Comparison of ENCODE assay signal across 23 cellular contexts in genomic region chr6:153858529-153858928, GRCh38.
DNase-seq lines count a peak whose midpoint lies in the region; ATAC-seq lines count a peak whose summit lies in the region.
"Had no signal": no experiment of that assay in that cellular context is flagged by ENCODE, and none has a peak within 500 bp of the region (broad histone marks: within the 10 kb centered on the region; RNA-seq: fewer than 3 reads in every experiment).

No MANE protein-coding gene starts in this region.

- H3K9me3 Mint-ChIP-seq in activated naive CD4-positive, alpha-beta T cell treated with anti-CD3 and anti-CD28 coated beads, Interleukin-2, amount 10 ng/mL, durations not matched to agents 7 days and 5 days = peaks cover 5% of the 10 kb centered on the region
- H3K9me3 Mint-ChIP-seq: activated T-cell treated with anti-CD3 and anti-CD28 coated beads, Interleukin-2, amount 50 U/mL, for 24 hours had no signal

- no peaks in the 10 kb centered on the region for H3K4me1 Mint-ChIP-seq in activated naive CD4-positive, alpha-beta T cell treated with anti-CD3 and anti-CD28 coated beads, Interleukin-2, amount 10 ng/mL, durations not matched to agents 7 days and 5 days
- H3K4me1 Mint-ChIP-seq: B cell, T-helper 17 cell had no signal

- DNase-seq in AML-193 (lab: John Stamatoyannopoulos, UW) (peak; percentile 69 to 70), DMS153 (lab: John Stamatoyannopoulos, UW) (no peak), COLO668 (lab: John Stamatoyannopoulos, UW; ENCODE audit: unreplicated experiment) (no peak)
- no peak for DNase-seq in activated naive CD4-positive, alpha-beta T cell treated with anti-CD3 and anti-CD28 coated beads, Interleukin-2, amount 10 ng/mL, durations not matched to agents 7 days and 5 days
- DNase-seq: activated CD4-positive, alpha-beta memory T cell treated with anti-CD3 and anti-CD28 coated beads for 36 hours; activated naive CD4-positive, alpha-beta T cell treated with anti-CD3 and anti-CD28 coated beads for 36 hours; activated T-cell treated with anti-CD3 and anti-CD28 coated beads, Interleukin-2, amount 50 U/mL, for 24 hours; cerebellar nuclear complex; kidney glomerular epithelial cell; mammary epithelial cell; NCI-H187; PC-9; SHP77 treated with DMSO at 0.1 percent for 48 hours; stimulated activated CD4-positive, alpha-beta T cell treated with anti-CD3 and anti-CD28 coated beads, Interleukin-1b, Interleukin-23, amount 100 ng/mL, for 48 hours; stimulated activated naive CD4-positive, alpha-beta T cell; T-helper 17 cell had no signal

- H3K27ac Mint-ChIP-seq in activated naive CD4-positive, alpha-beta T cell treated with anti-CD3 and anti-CD28 coated beads, Interleukin-2, amount 10 ng/mL, durations not matched to agents 7 days and 5 days = no peak overlapping the region
- H3K27ac Mint-ChIP-seq: activated CD4-positive, alpha-beta memory T cell treated with anti-CD3 and anti-CD28 coated beads for 36 hours; activated naive CD4-positive, alpha-beta T cell treated with anti-CD3 and anti-CD28 coated beads for 36 hours; activated T-cell treated with anti-CD3 and anti-CD28 coated beads, Interleukin-2, amount 50 U/mL, for 24 hours; B cell; T-helper 17 cell had no signal

- no peaks in the 10 kb centered on the region for H3K36me3 Mint-ChIP-seq in activated naive CD4-positive, alpha-beta T cell treated with anti-CD3 and anti-CD28 coated beads, Interleukin-2, amount 10 ng/mL, durations not matched to agents 7 days and 5 days
- H3K36me3 Mint-ChIP-seq: activated CD4-positive, alpha-beta memory T cell treated with anti-CD3 and anti-CD28 coated beads for 36 hours had no signal

- ATAC-seq in GM18868 (IDR thresholded peaks at IDR 0.05; ENCODE audit: unreplicated experiment) = peak; percentile 75
- peak; percentile 45 for ATAC-seq in HG02798 (IDR thresholded peaks at IDR 0.05; ENCODE audit: poor library complexity, unreplicated experiment)
- peak; percentile 60 for ATAC-seq in HG03575 (IDR thresholded peaks at IDR 0.05; ENCODE audit: extremely low read depth, insufficient number of reproducible peaks, low FRiP score, unreplicated experiment)
- no peak for ATAC-seq in GM21360 (IDR thresholded peaks at IDR 0.05; ENCODE audit: unreplicated experiment)
- ATAC-seq: esophagus mucosa, K562, T-helper 17 cell had no signal

- CTCF ChIA-PET in activated naive CD4-positive, alpha-beta T cell treated with anti-CD3 and anti-CD28 coated beads, Interleukin-2, amount 10 ng/mL, durations not matched to agents 7 days and 5 days (lab: Charles Lee) = no interaction called here

- H3K27me3 Mint-ChIP-seq in activated naive CD4-positive, alpha-beta T cell treated with anti-CD3 and anti-CD28 coated beads, Interleukin-2, amount 10 ng/mL, durations not matched to agents 7 days and 5 days = no peaks in the 10 kb centered on the region
- H3K27me3 Mint-ChIP-seq: activated CD4-positive, alpha-beta memory T cell treated with anti-CD3 and anti-CD28 coated beads for 36 hours; B cell; T-helper 17 cell had no signal

- H3K4me3 Mint-ChIP-seq in activated naive CD4-positive, alpha-beta T cell treated with anti-CD3 and anti-CD28 coated beads, Interleukin-2, amount 10 ng/mL, durations not matched to agents 7 days and 5 days = no peak overlapping the region
- H3K4me3 Mint-ChIP-seq: activated CD4-positive, alpha-beta memory T cell treated with anti-CD3 and anti-CD28 coated beads for 36 hours; activated naive CD4-positive, alpha-beta T cell treated with anti-CD3 and anti-CD28 coated beads for 36 hours; activated T-cell treated with anti-CD3 and anti-CD28 coated beads, Interleukin-2, amount 50 U/mL, for 24 hours; B cell; T-helper 17 cell had no signal

Comparison
In these comparisons a context has a peak if more than half of its experiments do, and no peak if none do; other contexts are left out.
1. DNase-seq: peak in AML-193 (2 of 2); none in activated naive CD4-positive, alpha-beta T cell treated with anti-CD3 and anti-CD28 coated beads, Interleukin-2, amount 10 ng/mL, durations not matched to agents 7 days and 5 days (single experiment), DMS153 (single experiment) and COLO668 (single experiment).